8 cellular contexts compared by ENCODE assay signal in the genomic region with DNA sequence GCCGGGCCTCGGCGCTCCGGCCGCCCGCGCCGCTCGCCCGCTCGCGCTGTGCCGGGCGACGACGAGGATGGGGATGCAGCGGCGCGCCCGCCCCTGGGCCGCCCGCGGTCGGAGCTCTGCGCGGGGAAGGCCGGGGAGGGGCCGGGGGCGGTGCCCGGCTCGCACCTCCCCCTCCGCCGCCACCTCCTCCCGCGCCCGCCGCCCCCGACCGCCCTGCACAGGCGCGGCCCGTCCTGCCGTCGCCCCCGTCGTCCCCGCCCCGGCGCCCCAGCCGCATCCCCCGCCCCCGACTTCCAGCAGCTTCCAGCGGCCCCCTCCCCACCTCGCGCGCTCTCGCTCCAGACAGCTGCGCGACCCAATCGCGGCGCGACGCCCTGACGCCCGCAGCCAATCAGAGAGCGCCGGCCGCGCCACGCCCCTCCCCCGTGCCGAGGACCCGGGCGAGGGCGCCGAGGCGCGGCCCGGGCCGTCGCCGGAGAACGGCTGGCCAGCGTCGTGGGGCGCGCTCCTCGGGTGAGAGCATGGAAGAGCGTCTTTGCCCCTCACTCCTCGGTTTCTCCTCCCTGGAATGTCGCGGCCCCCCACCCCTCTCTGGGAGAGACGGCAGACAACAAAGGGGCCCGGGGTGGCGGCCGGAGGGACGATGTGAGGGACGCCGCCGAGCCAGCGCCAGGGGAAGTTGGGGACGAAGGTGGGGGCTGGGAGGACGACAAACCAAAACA.
DNase-seq lines count a peak whose midpoint lies in the region; ATAC-seq and TF ChIP-seq lines count a peak whose summit lies in the region.

TSS of gene MBOAT2 (minus strand) at position 69 of the 722 bp plus-strand sequence. CDS start 70 bp downstream, outside the sequence.

- H3K27ac ChIP-seq in KMS-11 (peak within 1 kb of the TSS; percentile 43), RWPE1 (peak within 1 kb of the TSS; percentile 84)

- H4K20me1 ChIP-seq in KMS-11 (ENCODE audit: insufficient read depth): no peaks in the 10 kb centered on the region

- CTCF ChIA-PET in RWPE1 (lab: Yijun Ruan, JAX): no interaction called here

- H3K4me1 ChIP-seq in KMS-11 (ENCODE audit: low read depth, poor library complexity, severe bottlenecking): peaks cover 9% of the 10 kb centered on the region

- peak within 1 kb of the TSS; percentile 77 for H3K4me2 ChIP-seq in KMS-11

- H3K36me3 ChIP-seq in KMS-11 (ENCODE audit: insufficient read depth): no peaks in the 10 kb centered on the region

- H3K9ac ChIP-seq in KMS-11: peak within 1 kb of the TSS; percentile 84; the same call in 1 of the 2 replicates

- peak within 1 kb of the TSS; percentile 51 for H3K4me3 ChIP-seq in KMS-11 (IDR thresholded peaks at IDR 0.05; ENCODE audit: insufficient read depth, low read depth, low read length)

- H3K9me3 Mint-ChIP-seq in nephron progenitor cell: peaks cover 10% of the 10 kb centered on the region

- H3K4me1 Mint-ChIP-seq in nephron progenitor cell: peaks cover 33% of the 10 kb centered on the region

- H3K36me3 Mint-ChIP-seq in nephron progenitor cell (ENCODE audit: low read depth): peaks cover 7% of the 10 kb centered on the region

- peak; percentile 85 for DNase-seq in DMS153 treated with DMSO at 0.1 percent for 48 hours (lab: John Stamatoyannopoulos, UW; ENCODE audit: unreplicated experiment)
- DNase-seq in RWPE1 (ENCODE audit: low spot score): peak; percentile 96
- peak; percentile 91 for DNase-seq in activated effector memory CD4-positive, alpha-beta T cell treated with anti-CD3 and anti-CD28 coated beads, Interleukin-2, amount 50 U/mL, for 16 hours
- peak; percentile 85 for DNase-seq in fibroblast of the conjunctiva (ENCODE audit: low read depth)
- peak; percentile 95 for DNase-seq in nephron progenitor cell
- peak; percentile 79 for DNase-seq in stimulated activated naive CD8-positive, alpha-beta T cell treated with anti-CD3 and anti-CD28 coated beads, Interleukin-15, Interleukin-2, amounts not matched to agents 100 U/mL and 50 U/mL, for 24 hours

- no peaks in the 10 kb centered on the region for H3K79me2 ChIP-seq in KMS-11 (ENCODE audit: insufficient read depth, low read depth)

- H3K27ac Mint-ChIP-seq in nephron progenitor cell: no peak within 1 kb of the TSS

- POLR2A ChIA-PET in RWPE1 (lab: Yijun Ruan, JAX; ENCODE audit: low non-redundant PET): interaction anchor here (0.6 to 1.0 kb wide), 6 partner anchors 52 to 230 kb away, joined by 3 to 4 read pairs (median 3); no protein-coding TSS in a partner anchor

- no peak for TF ChIP-seq CTCF in KMS-11 (conservative IDR thresholded peaks at IDR 0.05; ENCODE audit: low read depth, low read length)
- no peak for TF ChIP-seq CTCF in RWPE1 (conservative IDR thresholded peaks at IDR 0.05; ENCODE audit: low read depth)
- no peak for TF ChIP-seq CTCF in nephron progenitor cell (IDR thresholded peaks at IDR 0.05)

- ATAC-seq in GM21717 (IDR thresholded peaks at IDR 0.05; ENCODE audit: unreplicated experiment): peak; percentile 91
- peak; percentile 94 for ATAC-seq in stimulated activated naive CD8-positive, alpha-beta T cell treated with anti-CD3 and anti-CD28 coated beads, Interleukin-15, Interleukin-2, amounts not matched to agents 100 U/mL and 50 U/mL, for 24 hours

- H3K27me3 Mint-ChIP-seq in nephron progenitor cell (ENCODE audit: low read depth, poor library complexity): peaks cover 11% of the 10 kb centered on the region

- H3K4me3 Mint-ChIP-seq in nephron progenitor cell: peak within 1 kb of the TSS; percentile 89

- no peaks in the 10 kb centered on the region for H3K27me3 ChIP-seq in KMS-11 (ENCODE audit: insufficient read depth, low read depth)

- peak within 1 kb of the TSS; percentile 94 for H2AFZ ChIP-seq in KMS-11 (ENCODE audit: low read depth)

Comparison
In these comparisons a context has a peak if more than half of its experiments do, and no peak if none do; other contexts are left out.
1. Peak in every context shown above with its lines: DNase-seq, ATAC-seq, H3K4me3 ChIP-seq and H3K27ac ChIP-seq.